8 cellular contexts compared by ENCODE assay signal in the genomic region with DNA sequence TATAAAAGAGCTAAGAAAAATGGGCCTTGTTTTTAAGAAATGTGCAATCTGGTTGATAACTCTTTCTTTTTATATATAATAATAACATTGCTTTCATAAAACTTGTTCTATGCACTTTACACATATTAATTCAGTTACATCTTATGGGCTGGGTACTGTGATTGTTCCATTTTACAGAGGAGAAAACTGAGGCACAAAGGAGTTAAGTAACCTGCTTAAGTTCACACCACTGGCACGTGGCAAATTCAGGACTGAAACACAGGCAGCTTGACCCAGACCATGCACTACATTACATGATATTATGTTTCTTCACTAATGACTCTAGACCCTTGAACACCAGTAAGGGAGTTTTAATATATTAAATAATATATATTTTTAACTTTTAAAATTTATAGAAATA. TPM values are rescaled to one million over a fixed set of nuclear protein-coding genes. Genes with fewer than 3 reads are reported as not detected.
"Had no signal": no experiment of that assay in that cellular context is flagged by ENCODE, and none has a peak within 500 bp of the region (broad histone marks: within the 10 kb centered on the region; RNA-seq: fewer than 3 reads in every experiment).

No MANE protein-coding gene starts in this region.

- FAIRE-seq: GM12878, GM12891, GM12892, GM18507, GM19239 had no signal

- DNase-seq: GDM1, GF-D8 had no signal

- ATAC-seq: GM12878 had no signal

- H3K4me3 ChIP-seq: GM12878 had no signal

RNA-seq across cellular contexts. Expression of gene IYD, which starts 15.4 kb away (rescaled TPM):
- total RNA-seq: G401, GM12878 had no signal
